1 cellular context compared by ENCODE assay signal in the genomic region with DNA sequence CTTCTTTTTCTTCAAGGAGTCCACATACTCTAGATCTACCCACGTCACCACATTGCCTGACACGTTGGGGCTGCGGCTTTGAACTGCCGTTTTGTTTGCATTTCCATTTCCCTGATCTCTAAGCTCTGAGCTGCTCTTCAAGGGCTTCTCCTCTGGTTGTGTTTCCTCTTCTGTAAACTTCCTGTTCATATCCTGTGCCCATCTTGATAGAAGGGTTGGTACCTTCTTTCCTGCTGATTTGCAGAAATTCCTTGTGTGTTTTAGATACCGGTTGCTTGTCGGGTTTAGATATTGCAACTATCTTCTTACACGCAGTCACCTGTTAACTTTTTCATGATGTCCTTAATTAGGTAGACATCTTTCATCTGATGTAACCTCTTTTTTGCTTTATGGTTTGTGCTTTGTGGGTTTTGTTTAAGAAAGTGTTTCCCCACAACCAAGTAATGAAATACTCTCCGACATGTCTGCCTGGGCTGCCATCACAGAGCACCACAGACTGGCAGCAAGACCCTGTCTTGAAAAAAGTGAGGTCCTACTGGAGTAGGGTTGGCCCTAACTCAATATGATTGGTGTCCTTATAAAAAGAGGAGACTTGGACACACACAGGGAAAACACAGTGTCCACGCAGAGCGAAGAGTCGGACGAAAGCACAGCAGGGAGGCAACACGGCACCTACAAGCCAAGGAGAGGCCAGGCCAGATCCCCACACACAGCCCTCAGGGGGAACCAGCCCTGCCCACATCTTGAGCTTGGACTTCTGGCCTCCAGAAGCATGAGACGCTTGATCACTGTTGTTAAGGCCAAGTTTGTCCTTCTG.
TF ChIP-seq lines count a peak whose summit lies in the region.

No MANE protein-coding gene starts in this region.

TF ChIP-seq in HepG2, 621 proteins besides CTCF, POLR2A, EP300 and RAD21 (continued from another document and continues in another):
- no peak for TF ChIP-seq REST (IDR thresholded peaks at IDR 0.05; ENCODE audit: borderline replicate concordance in 1 of 2, low read depth in 1 of 2, low read length in 2 of 2)
- no peak for TF ChIP-seq ZNF430 (CRISPR knock-in tag; IDR thresholded peaks at IDR 0.05)
- no peak for TF ChIP-seq SUZ12 (IDR thresholded peaks at IDR 0.05; ENCODE audit: low read depth, low read length)
- TF ChIP-seq, protein P1, sequence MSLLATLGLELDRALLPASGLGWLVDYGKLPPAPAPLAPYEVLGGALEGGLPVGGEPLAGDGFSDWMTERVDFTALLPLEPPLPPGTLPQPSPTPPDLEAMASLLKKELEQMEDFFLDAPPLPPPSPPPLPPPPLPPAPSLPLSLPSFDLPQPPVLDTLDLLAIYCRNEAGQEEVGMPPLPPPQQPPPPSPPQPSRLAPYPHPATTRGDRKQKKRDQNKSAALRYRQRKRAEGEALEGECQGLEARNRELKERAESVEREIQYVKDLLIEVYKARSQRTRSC (CRISPR knock-in tag; IDR thresholded peaks at IDR 0.05; ENCODE audit: low read depth): no peak
- TF ChIP-seq CBX5 (CRISPR knock-in tag; IDR thresholded peaks at IDR 0.05; ENCODE audit: borderline replicate concordance): no peak
- no peak for TF ChIP-seq SNRNP70 (IDR thresholded peaks at IDR 0.05; ENCODE audit: low read depth, low read length)
- no peak for TF ChIP-seq KAT7 (CRISPR knock-in tag; IDR thresholded peaks at IDR 0.05; ENCODE audit: borderline replicate concordance)
- TF ChIP-seq EZH2 (conservative IDR thresholded peaks at IDR 0.05; ENCODE audit: low read depth, low read length): no peak
- TF ChIP-seq CREB1 (IDR thresholded peaks at IDR 0.05): peak; percentile 73
- peak; percentile 75 for TF ChIP-seq CREB1 (CRISPR knock-in tag; IDR thresholded peaks at IDR 0.05)
- no peak for TF ChIP-seq ZNF362 (CRISPR knock-in tag; IDR thresholded peaks at IDR 0.05; ENCODE audit: borderline replicate concordance)
- no peak for TF ChIP-seq CBX1 (IDR thresholded peaks at IDR 0.05; ENCODE audit: low read depth)
- TF ChIP-seq ZNF569 (CRISPR knock-in tag; IDR thresholded peaks at IDR 0.05; ENCODE audit: borderline replicate concordance): no peak
- TF ChIP-seq ZC3H4 (CRISPR knock-in tag; IDR thresholded peaks at IDR 0.05; ENCODE audit: borderline replicate concordance): no peak
- no peak for TF ChIP-seq KLF15 (CRISPR knock-in tag; IDR thresholded peaks at IDR 0.05; ENCODE audit: borderline replicate concordance)
- TF ChIP-seq ZNF792 (CRISPR knock-in tag; IDR thresholded peaks at IDR 0.05): peak; percentile 42; the same call in 1 of the 2 replicates
- no peak for TF ChIP-seq LCORL (IDR thresholded peaks at IDR 0.05)
- TF ChIP-seq LCORL (CRISPR knock-in tag; IDR thresholded peaks at IDR 0.05): peak; percentile 56; the same call in 1 of the 2 replicates
- TF ChIP-seq, protein P2, sequence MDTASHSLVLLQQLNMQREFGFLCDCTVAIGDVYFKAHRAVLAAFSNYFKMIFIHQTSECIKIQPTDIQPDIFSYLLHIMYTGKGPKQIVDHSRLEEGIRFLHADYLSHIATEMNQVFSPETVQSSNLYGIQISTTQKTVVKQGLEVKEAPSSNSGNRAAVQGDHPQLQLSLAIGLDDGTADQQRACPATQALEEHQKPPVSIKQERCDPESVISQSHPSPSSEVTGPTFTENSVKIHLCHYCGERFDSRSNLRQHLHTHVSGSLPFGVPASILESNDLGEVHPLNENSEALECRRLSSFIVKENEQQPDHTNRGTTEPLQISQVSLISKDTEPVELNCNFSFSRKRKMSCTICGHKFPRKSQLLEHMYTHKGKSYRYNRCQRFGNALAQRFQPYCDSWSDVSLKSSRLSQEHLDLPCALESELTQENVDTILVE (CRISPR knock-in tag; IDR thresholded peaks at IDR 0.05): 0 out of 2 replicates have a peak, but pooled peaks have one; percentile 59
- TF ChIP-seq KIAA2018 (CRISPR knock-in tag; IDR thresholded peaks at IDR 0.05; ENCODE audit: borderline replicate concordance): no peak
- peak; percentile 49; the same call in 1 of the 2 replicates for TF ChIP-seq KAT8 (CRISPR knock-in tag; IDR thresholded peaks at IDR 0.05)
- TF ChIP-seq, protein P3, sequence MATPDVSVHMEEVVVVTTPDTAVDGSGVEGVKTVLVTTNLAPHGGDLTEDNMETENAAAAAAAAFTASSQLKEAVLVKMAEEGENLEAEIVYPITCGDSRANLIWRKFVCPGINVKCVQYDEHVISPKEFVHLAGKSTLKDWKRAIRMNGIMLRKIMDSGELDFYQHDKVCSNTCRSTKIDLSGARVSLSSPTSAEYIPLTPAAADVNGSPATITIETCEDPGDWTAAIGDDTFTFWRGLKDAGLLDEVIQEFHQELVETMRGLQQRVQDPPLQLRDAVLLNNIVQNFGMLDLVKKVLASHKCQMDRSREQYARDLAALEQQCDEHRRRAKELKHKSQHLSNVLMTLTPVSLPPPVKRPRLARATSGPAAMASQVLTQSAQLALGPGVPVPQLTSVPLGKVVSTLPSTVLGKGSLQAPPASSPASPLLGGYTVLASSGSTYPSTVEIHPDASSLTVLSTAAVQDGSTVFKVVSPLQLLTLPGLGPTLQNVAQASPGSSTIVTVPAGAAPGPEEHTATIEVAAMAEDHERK (CRISPR knock-in tag; IDR thresholded peaks at IDR 0.05; ENCODE audit: low read depth): no peak
- no peak for TF ChIP-seq FIP1L1 (IDR thresholded peaks at IDR 0.05; ENCODE audit: borderline replicate concordance, insufficient read depth, low read depth, low read length)
- TF ChIP-seq KAT2B (IDR thresholded peaks at IDR 0.05; ENCODE audit: borderline replicate concordance, low read depth, low read length): no peak
- no peak for TF ChIP-seq SETDB1 (CRISPR knock-in tag; IDR thresholded peaks at IDR 0.05; ENCODE audit: borderline replicate concordance)
- no peak for TF ChIP-seq JUNB (CRISPR knock-in tag; IDR thresholded peaks at IDR 0.05; ENCODE audit: borderline replicate concordance)
- TF ChIP-seq ZNF251 (CRISPR knock-in tag; IDR thresholded peaks at IDR 0.05): no peak
- no peak for TF ChIP-seq ATF7-NPFF (CRISPR knock-in tag; IDR thresholded peaks at IDR 0.05; ENCODE audit: low read depth)
- TF ChIP-seq ZNF775 (CRISPR knock-in tag; IDR thresholded peaks at IDR 0.05; ENCODE audit: borderline replicate concordance): no peak
- TF ChIP-seq TCF7 (IDR thresholded peaks at IDR 0.05; ENCODE audit: low read depth): peak; percentile 91
- no peak for TF ChIP-seq TRIM22 (IDR thresholded peaks at IDR 0.05)
- TF ChIP-seq HIC2 (CRISPR knock-in tag; IDR thresholded peaks at IDR 0.05; ENCODE audit: low read depth): 0 out of 2 replicates have a peak, but pooled peaks have one; percentile 47
- TF ChIP-seq HCFC1 (IDR thresholded peaks at IDR 0.05; ENCODE audit: low read depth, low read length): no peak
- TF ChIP-seq HMGA1 (CRISPR knock-in tag; conservative IDR thresholded peaks at IDR 0.05): no peak
- TF ChIP-seq GTF2F1 (IDR thresholded peaks at IDR 0.05; ENCODE audit: low read length): no peak
- no peak for TF ChIP-seq PRPF4 (IDR thresholded peaks at IDR 0.05; ENCODE audit: low read depth, low read length, poor library complexity, severe bottlenecking)
- 0 out of 2 replicates have a peak, but pooled peaks have one; percentile 12 for TF ChIP-seq ZNF878 (CRISPR knock-in tag; IDR thresholded peaks at IDR 0.05)
- no peak for TF ChIP-seq SPEN (CRISPR knock-in tag; IDR thresholded peaks at IDR 0.05; ENCODE audit: low read depth)
